In genomic region chr19:13207237-13208130, GRCh38 we compare ENCODE assay signal across 9 cellular contexts. TPM values are rescaled to one million over a fixed set of nuclear protein-coding genes. Genes with fewer than 3 reads are reported as not detected.
DNase-seq lines count a peak whose midpoint lies in the region; ATAC-seq and TF ChIP-seq lines count a peak whose summit lies in the region.
"Had no signal": no experiment of that assay in that cellular context is flagged by ENCODE, and none has a peak within 500 bp of the region (broad histone marks: within the 10 kb centered on the region; RNA-seq: fewer than 3 reads in every experiment).

No MANE protein-coding gene starts in this region.

- no peaks in the 10 kb centered on the region for H3K36me3 Mint-ChIP-seq in activated T-helper 2 cell treated with anti-CD3 and anti-CD28 coated beads, Interferon-gamma antibody, Interleukin-2, Interleukin-4, amounts not matched to agents 10 μg/mL and 5 μg/mL and 100 μg/mL, durations not matched to agents 14 hours and 24 hours and 36 hours (ENCODE audit: low read depth)

- H3K9me3 ChIP-seq in tibial artery, result no peaks in the 10 kb centered on the region

- H3K36me3 ChIP-seq in tibial artery, result no peaks in the 10 kb centered on the region

- peaks cover 0 to 3% of the 10 kb centered on the region in 2 donors for H3K27me3 ChIP-seq in tibial artery

- ATAC-seq in GM21786 (IDR thresholded peaks at IDR 0.05; ENCODE audit: unreplicated experiment), result no peak

- H3K27me3 Mint-ChIP-seq in activated T-helper 2 cell treated with anti-CD3 and anti-CD28 coated beads, Interferon-gamma antibody, Interleukin-2, Interleukin-4, amounts not matched to agents 10 μg/mL and 5 μg/mL and 100 μg/mL, durations not matched to agents 14 hours and 24 hours and 36 hours (ENCODE audit: low read depth), result no peaks in the 10 kb centered on the region

- H3K4me3 Mint-ChIP-seq in activated T-helper 2 cell treated with anti-CD3 and anti-CD28 coated beads, Interferon-gamma antibody, Interleukin-2, Interleukin-4, amounts not matched to agents 10 μg/mL and 5 μg/mL and 100 μg/mL, durations not matched to agents 14 hours and 24 hours and 36 hours (ENCODE audit: low read depth), result peak overlapping the region; percentile 78

- H3K27ac Mint-ChIP-seq in activated T-helper 2 cell treated with anti-CD3 and anti-CD28 coated beads, Interferon-gamma antibody, Interleukin-2, Interleukin-4, amounts not matched to agents 10 μg/mL and 5 μg/mL and 100 μg/mL, durations not matched to agents 14 hours and 24 hours and 36 hours, result peak overlapping the region; percentile 95

- peak; percentile 80 for DNase-seq in activated CD8-positive, alpha-beta memory T cell treated with anti-CD3 and anti-CD28 coated beads for 24 hours
- DNase-seq in activated CD8-positive, alpha-beta memory T cell treated with anti-CD3 and anti-CD28 coated beads, Interleukin-2, amount 50 U/mL, for 4 hours, result no peak
- no peak for DNase-seq in activated T-helper 2 cell treated with anti-CD3 and anti-CD28 coated beads, Interferon-gamma antibody, Interleukin-2, Interleukin-4, amounts not matched to agents 10 μg/mL and 5 μg/mL and 100 μg/mL, durations not matched to agents 14 hours and 24 hours and 36 hours (ENCODE audit: low spot score)
- DNase-seq in kidney tubule cell (ENCODE audit: low spot score), result peak; percentile 5
- DNase-seq in tibial artery, result no peak
- DNase-seq in RKO (ENCODE audit: low spot score), result no peak
- no peak for DNase-seq in OCI-M2 (lab: John Stamatoyannopoulos, UW; ENCODE audit: unreplicated experiment)
- DNase-seq: DND-41 had no signal

- peaks cover 5% of the 10 kb centered on the region for H3K4me1 Mint-ChIP-seq in activated T-helper 2 cell treated with anti-CD3 and anti-CD28 coated beads, Interferon-gamma antibody, Interleukin-2, Interleukin-4, amounts not matched to agents 10 μg/mL and 5 μg/mL and 100 μg/mL, durations not matched to agents 14 hours and 24 hours and 36 hours (ENCODE audit: low read depth)

- H3K27ac ChIP-seq in tibial artery, result peak overlapping the region; percentile 63 to 74

- intact Hi-C loops in activated T-helper 2 cell treated with anti-CD3 and anti-CD28 coated beads, Interferon-gamma antibody, Interleukin-2, Interleukin-4, amounts not matched to agents 10 μg/mL and 5 μg/mL and 100 μg/mL, durations not matched to agents 14 hours and 24 hours and 36 hours (cut with micrococcal nuclease), result loop anchor here (2.0 to 5.0 kb wide), 3 partner anchors 45 to 540 kb away; partner anchors contain the start of genes IER2 and STX10
- intact Hi-C loops in tibial artery (cut with DNase I; ENCODE audit: low total_unique reads), result no loop called here

- TF ChIP-seq CTCF in tibial artery (IDR thresholded peaks at IDR 0.05), result no peak

- no peaks in the 10 kb centered on the region for H3K9me3 Mint-ChIP-seq in activated T-helper 2 cell treated with anti-CD3 and anti-CD28 coated beads, Interferon-gamma antibody, Interleukin-2, Interleukin-4, amounts not matched to agents 10 μg/mL and 5 μg/mL and 100 μg/mL, durations not matched to agents 14 hours and 24 hours and 36 hours

- peak overlapping the region; percentile 54 to 57 for H3K4me3 ChIP-seq in tibial artery

- H3K4me1 ChIP-seq in tibial artery, result peaks cover 0 to 26% (median 15%) of the 10 kb centered on the region in 4 donors

RNA-seq across cellular contexts. Expression of gene IER2, which starts 57.3 kb away (rescaled TPM):
- 140 and 143 TPM in 2 replicates for total RNA-seq in activated T-helper 2 cell treated with anti-CD3 and anti-CD28 coated beads, Interferon-gamma antibody, Interleukin-2, Interleukin-4, amounts not matched to agents 10 μg/mL and 5 μg/mL and 100 μg/mL, durations not matched to agents 14 hours and 24 hours and 36 hours

RNA-seq across cellular contexts. Expression of gene STX10, which starts 57.3 kb away (rescaled TPM):
- total RNA-seq in activated T-helper 2 cell treated with anti-CD3 and anti-CD28 coated beads, Interferon-gamma antibody, Interleukin-2, Interleukin-4, amounts not matched to agents 10 μg/mL and 5 μg/mL and 100 μg/mL, durations not matched to agents 14 hours and 24 hours and 36 hours, result 68.9 and 69.1 TPM in 2 replicates

Comparison
In these comparisons a context has a peak if more than half of its experiments do, and no peak if none do; other contexts are left out.
1. DNase-seq: peak in activated CD8-positive, alpha-beta memory T cell treated with anti-CD3 and anti-CD28 coated beads for 24 hours (single experiment) and kidney tubule cell (single experiment); none in activated CD8-positive, alpha-beta memory T cell treated with anti-CD3 and anti-CD28 coated beads, Interleukin-2, amount 50 U/mL, for 4 hours (single experiment), activated T-helper 2 cell treated with anti-CD3 and anti-CD28 coated beads, Interferon-gamma antibody, Interleukin-2, Interleukin-4, amounts not matched to agents 10 μg/mL and 5 μg/mL and 100 μg/mL, durations not matched to agents 14 hours and 24 hours and 36 hours (single experiment), tibial artery (0 of 2), RKO (single experiment) and OCI-M2 (single experiment).